In genomic region chr1:208523007-208523406, GRCh38 we compare ENCODE assay signal across 24 cellular contexts.
"Had no signal": no experiment of that assay in that cellular context is flagged by ENCODE, and none has a peak within 500 bp of the region (broad histone marks: within the 10 kb centered on the region; RNA-seq: fewer than 3 reads in every experiment).

No MANE protein-coding gene starts in this region.

- H3K27ac ChIP-seq: colonic mucosa, esophagus squamous epithelium, gastrocnemius medialis, heart right ventricle, left lung, lower lobe of right lung had no signal

- H3K36me3 Mint-ChIP-seq: mesothelial cell of epicardium, naive B cell had no signal

- FAIRE-seq: endothelial cell of umbilical vein, islet of Langerhans, keratinocyte had no signal

- H3K4me1 Mint-ChIP-seq: naive B cell had no signal

- H3K9me3 ChIP-seq: colonic mucosa, esophagus squamous epithelium, gastrocnemius medialis, heart right ventricle, left lung, lower lobe of right lung, mucosa of descending colon had no signal

- H3K36me3 ChIP-seq: colonic mucosa, esophagus squamous epithelium, gastrocnemius medialis, heart right ventricle, left lung, lower lobe of right lung had no signal

- H3K27me3 ChIP-seq: colonic mucosa, esophagus squamous epithelium, gastrocnemius medialis had no signal

- H3K4me3 Mint-ChIP-seq: dendritic cell treated with granulocyte-macrophage colony-stimulating factor and Interleukin-4, amounts not matched to agents 40 ng/mL and 50 ng/mL, for 4 days; effector memory CD8-positive, alpha-beta T cell; mesothelial cell of epicardium had no signal

- DNase-seq: colonic mucosa; cortex of kidney; effector CD8-positive, alpha-beta T cell; effector memory CD8-positive, alpha-beta T cell; esophagus squamous epithelium; foreskin fibroblast; foreskin melanocyte; gastrocnemius medialis; glutamatergic neuron; head of caudate nucleus; heart right ventricle; hippocampal formation; left cardiac atrium; left lung; left ventricle myocardium superior; lower lobe of right lung; mesenchymal stem cell; mucosa of descending colon; naive B cell had no signal

- H3K27ac Mint-ChIP-seq: dendritic cell treated with granulocyte-macrophage colony-stimulating factor and Interleukin-4, amounts not matched to agents 40 ng/mL and 50 ng/mL, for 4 days; effector memory CD8-positive, alpha-beta T cell; mesothelial cell of epicardium; naive B cell had no signal

- H3K4me1 ChIP-seq: colonic mucosa, esophagus squamous epithelium, gastrocnemius medialis, heart right ventricle, left lung, lower lobe of right lung had no signal

- H3K27me3 Mint-ChIP-seq: dendritic cell treated with granulocyte-macrophage colony-stimulating factor and Interleukin-4, amounts not matched to agents 40 ng/mL and 50 ng/mL, for 4 days; effector memory CD8-positive, alpha-beta T cell; naive B cell had no signal

- H3K9me3 Mint-ChIP-seq: effector memory CD8-positive, alpha-beta T cell; mesothelial cell of epicardium had no signal

- H3K4me3 ChIP-seq: colonic mucosa, esophagus squamous epithelium, gastrocnemius medialis, heart right ventricle, left lung, lower lobe of right lung, mucosa of descending colon had no signal

- ATAC-seq: effector memory CD8-positive, alpha-beta T cell; gastrocnemius medialis; heart right ventricle; left cardiac atrium; left lung; left ventricle myocardium superior; lower lobe of right lung; mucosa of descending colon had no signal
